8 cellular contexts compared by ENCODE assay signal in genomic region chr3:50272911-50273688, GRCh38. TPM values are rescaled to one million over a fixed set of nuclear protein-coding genes. Genes with fewer than 3 reads are reported as not detected.
DNase-seq lines count a peak whose midpoint lies in the region; ATAC-seq and TF ChIP-seq lines count a peak whose summit lies in the region.

No MANE protein-coding gene starts in this region.

- H3K27ac ChIP-seq in body of pancreas (peak overlapping the region in 3 of 4 donors; percentile 93 to 97 (median 94)), skeletal muscle tissue (ENCODE audit: low read depth, low read length) (no peak overlapping the region)

- intact Hi-C loops in body of pancreas (cut with DNase I): loop anchor here (5.0 to 10.0 kb wide), 2 partner anchors 41 to 78 kb away; partner anchors contain the start of gene GNAT1

- H3K4me1 ChIP-seq in body of pancreas (peaks cover 62% of the 10 kb centered on the region), skeletal muscle tissue (ENCODE audit: control insufficient read depth in 3 of 3, insufficient read depth in 3 of 3, low read length in 3 of 3) (peaks cover 35 to 50% (median 43%) of the 10 kb centered on the region in 3 donors)

- ATAC-seq in HG02623 (IDR thresholded peaks at IDR 0.05; ENCODE audit: unreplicated experiment): peak; percentile 72
- ATAC-seq in body of pancreas: peak; percentile 70
- ATAC-seq in GM18867 (IDR thresholded peaks at IDR 0.05; ENCODE audit: unreplicated experiment): no peak

- H3K36me3 ChIP-seq in body of pancreas (replicated peaks in 1 of 2; ENCODE audit: insufficient read depth in 1 of 2, low read depth in 2 of 2): no peaks in the 10 kb centered on the region
- no peaks in the 10 kb centered on the region for H3K36me3 ChIP-seq in skeletal muscle tissue (ENCODE audit: control insufficient read depth in 3 of 3, insufficient read depth in 3 of 3, low read length in 3 of 3)

- WGBS in body of pancreas, 2 donors: 3 to 16% methylated on average over 8 to 61 of the region's 61 CpGs

- H3K9ac ChIP-seq in skeletal muscle tissue (ENCODE audit: low read depth in 1 of 3, low read length in 3 of 3): peak overlapping the region; percentile 2 to 75 (median 73)

- H3K27me3 ChIP-seq in body of pancreas (no peaks in the 10 kb centered on the region), skeletal muscle tissue (ENCODE audit: control insufficient read depth in 3 of 3, insufficient read depth in 3 of 3, low read length in 3 of 3) (peaks cover 0 to 8% (median 0%) of the 10 kb centered on the region in 3 donors)

- H3K4me3 ChIP-seq in GM12875 (ENCODE audit: low read depth, low read length) (no peak overlapping the region), body of pancreas (no peak overlapping the region), iPS-18c (ENCODE audit: insufficient read depth, low read depth, low read length) (peak overlapping the region; percentile 31; the same call in 1 of the 2 replicates), skeletal muscle tissue (ENCODE audit: low read length in 3 of 3) (peak overlapping the region; percentile 16 to 76 (median 52))

- TF ChIP-seq CTCF in GM12875 (IDR thresholded peaks at IDR 0.05; ENCODE audit: borderline replicate concordance, insufficient read depth, low read depth, low read length) (peak; percentile 97), body of pancreas (IDR thresholded peaks at IDR 0.05) (peak; percentile 94 to 99 (median 99))

- H3K9me3 ChIP-seq in body of pancreas (no peaks in the 10 kb centered on the region), iPS-18c (ENCODE audit: control insufficient read depth, insufficient read depth, low read length) (no peaks in the 10 kb centered on the region), skeletal muscle tissue (ENCODE audit: control insufficient read depth in 3 of 3, low read length in 3 of 3) (no peaks in the 10 kb centered on the region)

- DNase-seq in NCI-H146 treated with DMSO at 0.1 percent for 48 hours (lab: John Stamatoyannopoulos, UW; ENCODE audit: unreplicated experiment): peak; percentile 40
- peak; percentile 86 for DNase-seq in UCSD-AML1 (lab: John Stamatoyannopoulos, UW; ENCODE audit: unreplicated experiment)
- DNase-seq in body of pancreas: peak; percentile 86 to 91 (median 90)

- peak in 2 of 3 donors; percentile 18 to 24 for TF ChIP-seq POLR2A in body of pancreas (IDR thresholded peaks at IDR 0.05)

RNA-seq across cellular contexts. Expression of gene SEMA3B, which starts 4.2 kb away (rescaled TPM):
- total RNA-seq in body of pancreas (100 to 1,000 TPM in 1 of 2 donors, 10 to 100 TPM in 1; 71.1 to 116 TPM), skeletal muscle tissue (19.8 TPM)

RNA-seq across cellular contexts. Expression of gene LSMEM2, which starts 5.8 kb away (rescaled TPM):
- total RNA-seq in body of pancreas (not detected), skeletal muscle tissue (15.1 TPM)

RNA-seq across cellular contexts. Expression of gene IFRD2, which starts 19.1 kb away (rescaled TPM):
- total RNA-seq in body of pancreas (100 to 1,000 TPM in 1 of 2 donors, 10 to 100 TPM in 1; 75.8 to 103 TPM), skeletal muscle tissue (44.9 TPM)

RNA-seq across cellular contexts. Expression of gene HYAL3, which starts 26.1 kb away (rescaled TPM):
- 1 to 10 TPM in 1 of 2 donors, under 1 TPM in 1; 0.99 to 2.3 TPM for total RNA-seq in body of pancreas
- total RNA-seq in skeletal muscle tissue: 3.7 TPM

RNA-seq across cellular contexts. Expression of gene NAA80, which starts 26.1 kb away (rescaled TPM):
- total RNA-seq in body of pancreas (10 to 100 TPM in 1 of 2 donors, 1 to 10 TPM in 1; 4.4 to 11.2 TPM), skeletal muscle tissue (1.6 TPM)

Comparison
In these comparisons a context has a peak if more than half of its experiments do, and no peak if none do; other contexts are left out.
1. H3K4me3 ChIP-seq: peak in iPS-18c (single experiment) and skeletal muscle tissue (3 of 3); none in GM12875 (single experiment) and body of pancreas (0 of 2).
2. RNA of gene LSMEM2, which starts 5.8 kb away (total RNA-seq): 15.1 TPM in skeletal muscle tissue (single experiment); not detected in body of pancreas; every median in the first group is over 10 times any median in the second.
3. Peak in every context shown above with its lines, with median percentiles within 50 percentile points of each other: DNase-seq.